18 cellular contexts compared by ENCODE assay signal in the genomic region with DNA sequence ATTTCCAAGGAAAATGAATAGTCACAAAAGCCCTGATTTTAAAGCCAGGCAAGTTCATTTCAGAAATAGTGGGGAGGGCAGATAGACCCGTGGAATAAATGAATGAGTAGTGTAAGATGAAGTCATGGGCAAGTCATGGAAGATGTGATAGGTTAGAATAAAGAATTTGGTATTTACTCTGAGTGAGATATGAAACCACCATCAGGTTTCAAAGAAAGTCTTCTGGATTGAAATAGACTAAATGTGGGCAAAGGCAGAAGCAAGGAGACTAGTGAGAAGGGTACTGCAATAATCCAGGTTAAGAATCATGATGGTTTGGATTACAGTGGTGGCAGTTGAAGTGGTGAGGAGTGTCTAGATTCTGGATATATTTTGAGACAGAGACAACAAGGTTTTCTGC.
DNase-seq lines count a peak whose midpoint lies in the region; ATAC-seq and TF ChIP-seq lines count a peak whose summit lies in the region.
"Had no signal": no experiment of that assay in that cellular context is flagged by ENCODE, and none has a peak within 500 bp of the region (broad histone marks: within the 10 kb centered on the region; RNA-seq: fewer than 3 reads in every experiment).

No MANE protein-coding gene starts in this region.

- no peaks in the 10 kb centered on the region for H3K36me3 Mint-ChIP-seq in activated T-cell treated with anti-CD3 and anti-CD28 coated beads, Interleukin-2, amount 50 U/mL, for 4 hours (ENCODE audit: insufficient read depth)
- peaks cover 15% of the 10 kb centered on the region for H3K36me3 Mint-ChIP-seq in activated T-helper 2 cell treated with anti-CD3 and anti-CD28 coated beads, Interferon-gamma antibody, Interleukin-2, Interleukin-4, amounts not matched to agents 10 μg/mL and 5 μg/mL and 100 μg/mL, durations not matched to agents 14 hours and 24 hours and 36 hours (ENCODE audit: low read depth)
- H3K36me3 Mint-ChIP-seq in T-helper 17 cell (ENCODE audit: low read depth), result no peaks in the 10 kb centered on the region
- H3K36me3 Mint-ChIP-seq: CD8-positive, alpha-beta memory T cell had no signal

- peak; percentile 72 to 80 for ATAC-seq in activated T-cell treated with anti-CD3 and anti-CD28 coated beads, Interleukin-2, amount 50 U/mL, for 4 hours
- no peak for ATAC-seq in DND-41 (ENCODE audit: insufficient read depth, low read depth)
- no peak for ATAC-seq in T-helper 17 cell
- ATAC-seq: PC-3 had no signal

- no peaks in the 10 kb centered on the region for H3K27me3 Mint-ChIP-seq in activated T-cell treated with anti-CD3 and anti-CD28 coated beads, Interleukin-2, amount 50 U/mL, for 4 hours (ENCODE audit: low read depth)
- H3K27me3 Mint-ChIP-seq in activated T-helper 2 cell treated with anti-CD3 and anti-CD28 coated beads, Interferon-gamma antibody, Interleukin-2, Interleukin-4, amounts not matched to agents 10 μg/mL and 5 μg/mL and 100 μg/mL, durations not matched to agents 14 hours and 24 hours and 36 hours (ENCODE audit: low read depth), result no peaks in the 10 kb centered on the region
- H3K27me3 Mint-ChIP-seq in T-helper 17 cell, result no peaks in the 10 kb centered on the region
- H3K27me3 Mint-ChIP-seq: CD8-positive, alpha-beta memory T cell had no signal

- peak overlapping the region; percentile 58 for H3K4me3 Mint-ChIP-seq in activated T-cell treated with anti-CD3 and anti-CD28 coated beads, Interleukin-2, amount 50 U/mL, for 4 hours
- H3K4me3 Mint-ChIP-seq in activated T-helper 2 cell treated with anti-CD3 and anti-CD28 coated beads, Interferon-gamma antibody, Interleukin-2, Interleukin-4, amounts not matched to agents 10 μg/mL and 5 μg/mL and 100 μg/mL, durations not matched to agents 14 hours and 24 hours and 36 hours (ENCODE audit: low read depth), result peak overlapping the region; percentile 6
- H3K4me3 Mint-ChIP-seq in T-helper 17 cell, result no peak overlapping the region
- H3K4me3 Mint-ChIP-seq: CD8-positive, alpha-beta memory T cell had no signal

- DNase-seq in activated T-cell treated with anti-CD3 and anti-CD28 coated beads, Interleukin-2, amount 50 U/mL, for 4 hours, result no peak
- DNase-seq in activated T-cell treated with anti-CD3 and anti-CD28 coated beads, Interleukin-2, amount 50 U/mL, for 48 hours, result no peak
- DNase-seq in DND-41, result no peak
- no peak for DNase-seq in activated T-helper 2 cell treated with anti-CD3 and anti-CD28 coated beads, Interferon-gamma antibody, Interleukin-2, Interleukin-4, amounts not matched to agents 10 μg/mL and 5 μg/mL and 100 μg/mL, durations not matched to agents 14 hours and 24 hours and 36 hours (ENCODE audit: low spot score)
- peak; percentile 19 for DNase-seq in osteoblast (ENCODE audit: insufficient read length, low spot score, missing footprints)
- DNase-seq in dedifferentiated amniotic fluid mesenchymal stem cell (ENCODE audit: extremely low spot score), result no peak
- no peak for DNase-seq in germinal center (ENCODE audit: low spot score)
- DNase-seq in T-helper 17 cell, result no peak
- DNase-seq: AML-193; CD8-positive, alpha-beta memory T cell; H7; KG1; MG63; NCI-H1105; NCI-H1694 treated with DMSO at 0.1 percent for 48 hours; NCI-H345; NCI-H526 treated with DMSO at 0.1 percent for 48 hours; PC-3 had no signal

- H3K27me3 ChIP-seq in DND-41 (ENCODE audit: insufficient read depth, low read length, poor library complexity) (no peaks in the 10 kb centered on the region), osteoblast (ENCODE audit: insufficient read depth, low read length) (no peaks in the 10 kb centered on the region)
- H3K27me3 ChIP-seq: MG63 had no signal

- no peaks in the 10 kb centered on the region for H3K9me3 ChIP-seq in DND-41 (ENCODE audit: insufficient read depth, low read length, severe bottlenecking)
- no peaks in the 10 kb centered on the region for H3K9me3 ChIP-seq in osteoblast (ENCODE audit: low read depth, low read length)
- H3K9me3 ChIP-seq in T-helper 17 cell (ENCODE audit: control insufficient read depth, low read length, poor library complexity, severe bottlenecking), result no peaks in the 10 kb centered on the region
- H3K9me3 ChIP-seq: MG63 had no signal

- no peak overlapping the region for H3K9ac ChIP-seq in DND-41 (ENCODE audit: low read depth, low read length)

- H3K36me3 ChIP-seq in DND-41 (ENCODE audit: insufficient read depth, low read length) (no peaks in the 10 kb centered on the region), osteoblast (ENCODE audit: insufficient read depth, low read length) (no peaks in the 10 kb centered on the region)
- H3K36me3 ChIP-seq: MG63 had no signal

- H3K79me2 ChIP-seq in DND-41 (ENCODE audit: insufficient read depth, low read length), result no peaks in the 10 kb centered on the region
- H3K79me2 ChIP-seq in osteoblast (ENCODE audit: insufficient read depth, low read length), result no peaks in the 10 kb centered on the region

- peaks cover 52% of the 10 kb centered on the region for H3K4me1 ChIP-seq in DND-41 (ENCODE audit: insufficient read depth, low read length)
- no peaks in the 10 kb centered on the region for H3K4me1 ChIP-seq in osteoblast (ENCODE audit: insufficient read depth, low read length)

- H3K4me1 Mint-ChIP-seq in activated T-cell treated with anti-CD3 and anti-CD28 coated beads, Interleukin-2, amount 50 U/mL, for 4 hours (ENCODE audit: low read depth), result peaks cover 41% of the 10 kb centered on the region
- H3K4me1 Mint-ChIP-seq in activated T-helper 2 cell treated with anti-CD3 and anti-CD28 coated beads, Interferon-gamma antibody, Interleukin-2, Interleukin-4, amounts not matched to agents 10 μg/mL and 5 μg/mL and 100 μg/mL, durations not matched to agents 14 hours and 24 hours and 36 hours (ENCODE audit: low read depth), result peaks cover 27% of the 10 kb centered on the region
- peaks cover 16% of the 10 kb centered on the region for H3K4me1 Mint-ChIP-seq in T-helper 17 cell

- H3K4me2 ChIP-seq in DND-41 (ENCODE audit: insufficient read depth, low read length), result no peak overlapping the region
- H3K4me2 ChIP-seq in osteoblast (ENCODE audit: insufficient read depth, low read length), result no peak overlapping the region

- H4K20me1 ChIP-seq in DND-41 (ENCODE audit: insufficient read depth, low read length) (no peaks in the 10 kb centered on the region), osteoblast (ENCODE audit: insufficient read depth, low read length) (no peaks in the 10 kb centered on the region)

- intact Hi-C loops in activated T-helper 2 cell treated with anti-CD3 and anti-CD28 coated beads, Interferon-gamma antibody, Interleukin-2, Interleukin-4, amounts not matched to agents 10 μg/mL and 5 μg/mL and 100 μg/mL, durations not matched to agents 14 hours and 24 hours and 36 hours (cut with micrococcal nuclease), result loop anchor here (1.0 to 10.0 kb wide), 7 partner anchors 12 to 917 kb away; no protein-coding TSS in a partner anchor

- TF ChIP-seq CTCF in DND-41 (IDR thresholded peaks at IDR 0.05; ENCODE audit: borderline replicate concordance, extremely low read depth, low read length, poor library complexity, severe bottlenecking) (no peak), osteoblast (IDR thresholded peaks at IDR 0.05; ENCODE audit: extremely low read depth, low read depth, low read length) (no peak)

- H3K27ac Mint-ChIP-seq in activated T-helper 2 cell treated with anti-CD3 and anti-CD28 coated beads, Interferon-gamma antibody, Interleukin-2, Interleukin-4, amounts not matched to agents 10 μg/mL and 5 μg/mL and 100 μg/mL, durations not matched to agents 14 hours and 24 hours and 36 hours, result peak overlapping the region; percentile 87
- no peak overlapping the region for H3K27ac Mint-ChIP-seq in T-helper 17 cell

- H3K9me3 Mint-ChIP-seq in activated T-cell treated with anti-CD3 and anti-CD28 coated beads, Interleukin-2, amount 50 U/mL, for 4 hours, result no peaks in the 10 kb centered on the region
- H3K9me3 Mint-ChIP-seq in activated T-helper 2 cell treated with anti-CD3 and anti-CD28 coated beads, Interferon-gamma antibody, Interleukin-2, Interleukin-4, amounts not matched to agents 10 μg/mL and 5 μg/mL and 100 μg/mL, durations not matched to agents 14 hours and 24 hours and 36 hours, result peaks cover 13% of the 10 kb centered on the region
- H3K9me3 Mint-ChIP-seq: CD8-positive, alpha-beta memory T cell had no signal

- no peak overlapping the region for H2AFZ ChIP-seq in DND-41 (ENCODE audit: low read depth, low read length)
- no peak overlapping the region for H2AFZ ChIP-seq in osteoblast (ENCODE audit: low read length)

- H3K27ac ChIP-seq in DND-41 (ENCODE audit: low read length), result peak overlapping the region; percentile 65
- no peak overlapping the region for H3K27ac ChIP-seq in osteoblast (ENCODE audit: low read depth, low read length)

- H3K4me3 ChIP-seq in DND-41 (ENCODE audit: low read depth in 1 of 2, low read length in 2 of 2) (no peak overlapping the region), osteoblast (ENCODE audit: insufficient read depth, low read length) (no peak overlapping the region)
- H3K4me3 ChIP-seq: MG63 had no signal

Comparison
In these comparisons a context has a peak if more than half of its experiments do, and no peak if none do; other contexts are left out.
1. ATAC-seq: peak in activated T-cell treated with anti-CD3 and anti-CD28 coated beads, Interleukin-2, amount 50 U/mL, for 4 hours (2 of 2); none in DND-41 (single experiment) and T-helper 17 cell (single experiment).